7 cellular contexts compared by ENCODE assay signal in genomic region chr11:72225411-72225951, GRCh38. TPM values are rescaled to one million over a fixed set of nuclear protein-coding genes. Genes with fewer than 3 reads are reported as not detected.
DNase-seq lines count a peak whose midpoint lies in the region; ATAC-seq and TF ChIP-seq lines count a peak whose summit lies in the region.

No MANE protein-coding gene starts in this region.

- H3K4me3 ChIP-seq in RWPE2 (ENCODE audit: severe bottlenecking) (peak overlapping the region; percentile 91), ectodermal cell (ENCODE audit: insufficient read depth, low read depth, low read length) (peak overlapping the region; percentile 80), neuron (ENCODE audit: low read length) (peak overlapping the region; percentile 74)

- WGBS in ectodermal cell, 2 experiments: 8 to 11% methylated on average over 11 of the region's 11 CpGs

- H3K9me3 ChIP-seq in RWPE2 (ENCODE audit: severe bottlenecking) (peaks cover 5% of the 10 kb centered on the region), ectodermal cell (ENCODE audit: control insufficient read depth, low read length) (no peaks in the 10 kb centered on the region), neuron (ENCODE audit: low read length) (no peaks in the 10 kb centered on the region)

- peak; percentile 22 for TF ChIP-seq POLR2A in GM19099 (IDR thresholded peaks at IDR 0.05; ENCODE audit: extremely low read depth, insufficient read length, low read depth)

- H3K27me3 ChIP-seq in RWPE2 (ENCODE audit: insufficient read depth, poor library complexity, severe bottlenecking) (no peaks in the 10 kb centered on the region), ectodermal cell (ENCODE audit: control insufficient read depth, insufficient read depth, low read length, poor library complexity, severe bottlenecking) (no peaks in the 10 kb centered on the region), neuron (ENCODE audit: insufficient read depth, low read length) (peaks cover 2% of the 10 kb centered on the region)

- H2AFZ ChIP-seq in neuron (ENCODE audit: low read depth, low read length): peak overlapping the region; percentile 10

- TF ChIP-seq CTCF in RWPE2 (IDR thresholded peaks at IDR 0.05; ENCODE audit: poor library complexity, severe bottlenecking): no peak

- H3K27ac ChIP-seq in RWPE2 (ENCODE audit: poor library complexity, severe bottlenecking) (peak overlapping the region; percentile 79), ectodermal cell (ENCODE audit: insufficient read depth, low read depth, low read length, poor library complexity, severe bottlenecking) (no peak overlapping the region)

- no peak for DNase-seq in RWPE2 (ENCODE audit: low spot score)
- no peak for DNase-seq in germinal center (ENCODE audit: low spot score)

- peaks cover 5% of the 10 kb centered on the region for H3K4me1 ChIP-seq in RWPE2 (ENCODE audit: insufficient read depth, poor library complexity, severe bottlenecking)
- peaks cover 25% of the 10 kb centered on the region for H3K4me1 ChIP-seq in ectodermal cell (ENCODE audit: control insufficient read depth, insufficient read depth, low read length)
- peaks cover 10% of the 10 kb centered on the region for H3K4me1 ChIP-seq in neuron (ENCODE audit: insufficient read depth, low read length)

- ATAC-seq in RWPE2 (ENCODE audit: low read depth) (peak; percentile 18; the same call in 1 of the 3 replicates), HG03521 (IDR thresholded peaks at IDR 0.05; ENCODE audit: unreplicated experiment) (no peak), HG03045 (IDR thresholded peaks at IDR 0.05; ENCODE audit: unreplicated experiment) (no peak)

- H3K36me3 ChIP-seq in RWPE2 (ENCODE audit: low read depth) (peaks cover 42% of the 10 kb centered on the region), ectodermal cell (ENCODE audit: control insufficient read depth, insufficient read depth, low read length) (peaks cover 18% of the 10 kb centered on the region), neuron (ENCODE audit: insufficient read depth, low read length) (peaks cover 33% of the 10 kb centered on the region)

RNA-seq across cellular contexts. Expression of gene INPPL1, which starts 0.9 kb away (rescaled TPM):
- polyA plus RNA-seq in ectodermal cell (2013, experiment 1 of 4): 110 TPM
- polyA plus RNA-seq in ectodermal cell (2013, experiment 2 of 4): 134 TPM
- polyA plus RNA-seq in ectodermal cell (2013, experiment 3 of 4): 98.8 TPM
- polyA plus RNA-seq in ectodermal cell (2013, experiment 4 of 4): 106 TPM

RNA-seq across cellular contexts. Expression of gene FOLR2, which starts 8.9 kb away (rescaled TPM):
- not detected for polyA plus RNA-seq in ectodermal cell (2013, experiment 1 of 4)
- not detected for polyA plus RNA-seq in ectodermal cell (2013, experiment 2 of 4)
- not detected for polyA plus RNA-seq in ectodermal cell (2013, experiment 3 of 4)
- not detected for polyA plus RNA-seq in ectodermal cell (2013, experiment 4 of 4)

RNA-seq across cellular contexts. Expression of gene PHOX2A, which starts 18.5 kb away (rescaled TPM):
- 2.1 TPM for polyA plus RNA-seq in ectodermal cell (2013, experiment 1 of 4)
- polyA plus RNA-seq in ectodermal cell (2013, experiment 2 of 4): 1.8 TPM
- polyA plus RNA-seq in ectodermal cell (2013, experiment 3 of 4): 1.9 TPM
- polyA plus RNA-seq in ectodermal cell (2013, experiment 4 of 4): 3.2 TPM

RNA-seq across cellular contexts. Expression of gene FOLR1, which starts 33.5 kb away (rescaled TPM):
- 8.9 TPM for polyA plus RNA-seq in ectodermal cell (2013, experiment 1 of 4)
- 11.7 TPM for polyA plus RNA-seq in ectodermal cell (2013, experiment 2 of 4)
- 8.1 TPM for polyA plus RNA-seq in ectodermal cell (2013, experiment 3 of 4)
- 8.3 TPM for polyA plus RNA-seq in ectodermal cell (2013, experiment 4 of 4)
